Comparison of ENCODE assay signal across 1 cellular context in the genomic region with DNA sequence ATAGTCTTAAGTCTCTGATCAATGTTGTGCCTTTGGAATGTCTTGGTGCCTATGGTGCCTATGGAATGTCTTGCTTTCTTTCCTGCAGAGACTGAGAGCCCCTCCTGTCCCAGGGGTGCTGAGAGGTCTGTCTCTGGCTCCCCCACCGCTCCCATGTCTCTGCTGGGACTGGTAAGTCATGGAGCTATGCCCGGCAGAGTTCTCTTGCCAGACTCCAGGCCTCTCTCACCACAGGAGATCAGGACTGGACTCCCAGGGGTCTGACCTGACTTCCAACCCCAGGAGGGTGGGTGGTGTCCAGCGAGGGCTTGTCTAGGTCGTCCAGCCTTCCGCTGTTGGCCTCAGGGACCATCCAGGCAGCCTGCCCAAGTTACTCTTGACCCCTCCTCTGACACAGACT.
TF ChIP-seq lines count a peak whose summit lies in the region.

No MANE protein-coding gene starts in this region.

TF ChIP-seq in HepG2, 621 proteins besides CTCF, POLR2A, EP300 and RAD21:
- TF ChIP-seq, protein P1, sequence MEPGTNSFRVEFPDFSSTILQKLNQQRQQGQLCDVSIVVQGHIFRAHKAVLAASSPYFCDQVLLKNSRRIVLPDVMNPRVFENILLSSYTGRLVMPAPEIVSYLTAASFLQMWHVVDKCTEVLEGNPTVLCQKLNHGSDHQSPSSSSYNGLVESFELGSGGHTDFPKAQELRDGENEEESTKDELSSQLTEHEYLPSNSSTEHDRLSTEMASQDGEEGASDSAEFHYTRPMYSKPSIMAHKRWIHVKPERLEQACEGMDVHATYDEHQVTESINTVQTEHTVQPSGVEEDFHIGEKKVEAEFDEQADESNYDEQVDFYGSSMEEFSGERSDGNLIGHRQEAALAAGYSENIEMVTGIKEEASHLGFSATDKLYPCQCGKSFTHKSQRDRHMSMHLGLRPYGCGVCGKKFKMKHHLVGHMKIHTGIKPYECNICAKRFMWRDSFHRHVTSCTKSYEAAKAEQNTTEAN (CRISPR knock-in tag; conservative IDR thresholded peaks at IDR 0.05) = no peak
- TF ChIP-seq ATAD3A (CRISPR knock-in tag; IDR thresholded peaks at IDR 0.05) (no peak), ZFP90 (CRISPR knock-in tag; IDR thresholded peaks at IDR 0.05; ENCODE audit: borderline replicate concordance) (no peak), NR2F6 (IDR thresholded peaks at IDR 0.05) (no peak), NR2F6 (CRISPR knock-in tag; IDR thresholded peaks at IDR 0.05) (no peak), CHD4 (IDR thresholded peaks at IDR 0.05; ENCODE audit: borderline replicate concordance, low read length) (no peak), PCBP2 (optimal IDR thresholded peaks at IDR 0.05; ENCODE audit: low read depth, low read length, poor library complexity, severe bottlenecking) (no peak), ZBTB20 (CRISPR knock-in tag; IDR thresholded peaks at IDR 0.05; ENCODE audit: borderline replicate concordance, low read depth) (no peak), MAFF (IDR thresholded peaks at IDR 0.05; ENCODE audit: low read depth, low read length) (no peak), SYNCRIP (IDR thresholded peaks at IDR 0.05; ENCODE audit: insufficient read depth, low read depth, low read length) (no peak), SIN3B (IDR thresholded peaks at IDR 0.05; ENCODE audit: low read length) (no peak), FOXA3 (CRISPR knock-in tag; IDR thresholded peaks at IDR 0.05) (no peak), ZNF337 (CRISPR knock-in tag; IDR thresholded peaks at IDR 0.05; ENCODE audit: borderline replicate concordance, low read depth) (no peak), HNF4A (CRISPR knock-in tag; IDR thresholded peaks at IDR 0.05) (no peak), ZNF850 (CRISPR knock-in tag; conservative IDR thresholded peaks at IDR 0.05) (no peak)
- TF ChIP-seq, protein P2, sequence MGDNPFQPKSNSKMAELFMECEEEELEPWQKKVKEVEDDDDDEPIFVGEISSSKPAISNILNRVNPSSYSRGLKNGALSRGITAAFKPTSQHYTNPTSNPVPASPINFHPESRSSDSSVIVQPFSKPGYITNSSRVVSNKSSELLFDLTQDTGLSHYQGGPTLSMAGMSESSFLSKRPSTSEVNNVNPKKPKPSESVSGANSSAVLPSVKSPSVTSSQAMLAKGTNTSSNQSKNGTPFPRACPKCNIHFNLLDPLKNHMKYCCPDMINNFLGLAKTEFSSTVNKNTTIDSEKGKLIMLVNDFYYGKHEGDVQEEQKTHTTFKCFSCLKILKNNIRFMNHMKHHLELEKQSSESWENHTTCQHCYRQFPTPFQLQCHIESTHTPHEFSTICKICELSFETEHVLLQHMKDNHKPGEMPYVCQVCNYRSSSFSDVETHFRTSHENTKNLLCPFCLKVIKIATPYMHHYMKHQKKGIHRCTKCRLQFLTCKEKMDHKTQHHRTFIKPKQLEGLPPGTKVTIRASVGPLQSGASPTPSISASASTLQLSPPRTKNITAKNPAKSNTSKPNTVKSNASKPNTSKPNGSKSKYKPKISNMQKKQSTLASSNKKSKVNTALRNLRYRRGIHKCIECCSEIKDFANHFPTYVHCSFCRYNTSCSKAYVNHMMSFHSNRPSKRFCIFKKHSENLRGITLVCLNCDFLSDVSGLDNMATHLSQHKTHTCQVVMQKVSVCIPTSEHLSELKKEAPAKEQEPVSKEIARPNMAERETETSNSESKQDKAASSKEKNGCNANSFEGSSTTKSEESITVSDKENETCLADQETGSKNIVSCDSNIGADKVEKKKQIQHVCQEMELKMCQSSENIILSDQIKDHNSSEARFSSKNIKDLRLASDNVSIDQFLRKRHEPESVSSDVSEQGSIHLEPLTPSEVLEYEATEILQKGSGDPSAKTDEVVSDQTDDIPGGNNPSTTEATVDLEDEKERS (CRISPR knock-in tag; IDR thresholded peaks at IDR 0.05) = no peak
- TF ChIP-seq, protein P3, sequence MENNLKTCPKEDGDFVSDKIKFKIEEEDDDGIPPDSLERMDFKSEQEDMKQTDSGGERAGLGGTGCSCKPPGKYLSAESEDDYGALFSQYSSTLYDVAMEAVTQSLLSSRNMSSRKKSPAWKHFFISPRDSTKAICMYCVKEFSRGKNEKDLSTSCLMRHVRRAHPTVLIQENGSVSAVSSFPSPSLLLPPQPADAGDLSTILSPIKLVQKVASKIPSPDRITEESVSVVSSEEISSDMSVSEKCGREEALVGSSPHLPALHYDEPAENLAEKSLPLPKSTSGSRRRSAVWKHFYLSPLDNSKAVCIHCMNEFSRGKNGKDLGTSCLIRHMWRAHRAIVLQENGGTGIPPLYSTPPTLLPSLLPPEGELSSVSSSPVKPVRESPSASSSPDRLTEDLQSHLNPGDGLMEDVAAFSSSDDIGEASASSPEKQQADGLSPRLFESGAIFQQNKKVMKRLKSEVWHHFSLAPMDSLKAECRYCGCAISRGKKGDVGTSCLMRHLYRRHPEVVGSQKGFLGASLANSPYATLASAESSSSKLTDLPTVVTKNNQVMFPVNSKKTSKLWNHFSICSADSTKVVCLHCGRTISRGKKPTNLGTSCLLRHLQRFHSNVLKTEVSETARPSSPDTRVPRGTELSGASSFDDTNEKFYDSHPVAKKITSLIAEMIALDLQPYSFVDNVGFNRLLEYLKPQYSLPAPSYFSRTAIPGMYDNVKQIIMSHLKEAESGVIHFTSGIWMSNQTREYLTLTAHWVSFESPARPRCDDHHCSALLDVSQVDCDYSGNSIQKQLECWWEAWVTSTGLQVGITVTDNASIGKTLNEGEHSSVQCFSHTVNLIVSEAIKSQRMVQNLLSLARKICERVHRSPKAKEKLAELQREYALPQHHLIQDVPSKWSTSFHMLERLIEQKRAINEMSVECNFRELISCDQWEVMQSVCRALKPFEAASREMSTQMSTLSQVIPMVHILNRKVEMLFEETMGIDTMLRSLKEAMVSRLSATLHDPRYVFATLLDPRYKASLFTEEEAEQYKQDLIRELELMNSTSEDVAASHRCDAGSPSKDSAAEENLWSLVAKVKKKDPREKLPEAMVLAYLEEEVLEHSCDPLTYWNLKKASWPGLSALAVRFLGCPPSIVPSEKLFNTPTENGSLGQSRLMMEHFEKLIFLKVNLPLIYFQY (CRISPR knock-in tag; IDR thresholded peaks at IDR 0.05; ENCODE audit: borderline replicate concordance) = no peak
- TF ChIP-seq, protein P4, sequence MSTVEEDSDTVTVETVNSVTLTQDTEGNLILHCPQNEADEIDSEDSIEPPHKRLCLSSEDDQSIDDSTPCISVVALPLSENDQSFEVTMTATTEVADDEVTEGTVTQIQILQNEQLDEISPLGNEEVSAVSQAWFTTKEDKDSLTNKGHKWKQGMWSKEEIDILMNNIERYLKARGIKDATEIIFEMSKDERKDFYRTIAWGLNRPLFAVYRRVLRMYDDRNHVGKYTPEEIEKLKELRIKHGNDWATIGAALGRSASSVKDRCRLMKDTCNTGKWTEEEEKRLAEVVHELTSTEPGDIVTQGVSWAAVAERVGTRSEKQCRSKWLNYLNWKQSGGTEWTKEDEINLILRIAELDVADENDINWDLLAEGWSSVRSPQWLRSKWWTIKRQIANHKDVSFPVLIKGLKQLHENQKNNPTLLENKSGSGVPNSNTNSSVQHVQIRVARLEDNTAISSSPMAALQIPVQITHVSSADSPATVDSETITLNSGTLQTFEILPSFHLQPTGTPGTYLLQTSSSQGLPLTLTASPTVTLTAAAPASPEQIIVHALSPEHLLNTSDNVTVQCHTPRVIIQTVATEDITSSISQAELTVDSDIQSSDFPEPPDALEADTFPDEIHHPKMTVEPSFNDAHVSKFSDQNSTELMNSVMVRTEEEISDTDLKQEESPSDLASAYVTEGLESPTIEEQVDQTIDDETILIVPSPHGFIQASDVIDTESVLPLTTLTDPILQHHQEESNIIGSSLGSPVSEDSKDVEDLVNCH (CRISPR knock-in tag; IDR thresholded peaks at IDR 0.05) = no peak
- TF ChIP-seq, protein P5, sequence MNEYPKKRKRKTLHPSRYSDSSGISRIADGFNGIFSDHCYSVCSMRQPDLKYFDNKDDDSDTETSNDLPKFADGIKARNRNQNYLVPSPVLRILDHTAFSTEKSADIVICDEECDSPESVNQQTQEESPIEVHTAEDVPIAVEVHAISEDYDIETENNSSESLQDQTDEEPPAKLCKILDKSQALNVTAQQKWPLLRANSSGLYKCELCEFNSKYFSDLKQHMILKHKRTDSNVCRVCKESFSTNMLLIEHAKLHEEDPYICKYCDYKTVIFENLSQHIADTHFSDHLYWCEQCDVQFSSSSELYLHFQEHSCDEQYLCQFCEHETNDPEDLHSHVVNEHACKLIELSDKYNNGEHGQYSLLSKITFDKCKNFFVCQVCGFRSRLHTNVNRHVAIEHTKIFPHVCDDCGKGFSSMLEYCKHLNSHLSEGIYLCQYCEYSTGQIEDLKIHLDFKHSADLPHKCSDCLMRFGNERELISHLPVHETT (CRISPR knock-in tag; conservative IDR thresholded peaks at IDR 0.05) = no peak
